Comparison of ENCODE assay signal across 12 cellular contexts in the genomic region with DNA sequence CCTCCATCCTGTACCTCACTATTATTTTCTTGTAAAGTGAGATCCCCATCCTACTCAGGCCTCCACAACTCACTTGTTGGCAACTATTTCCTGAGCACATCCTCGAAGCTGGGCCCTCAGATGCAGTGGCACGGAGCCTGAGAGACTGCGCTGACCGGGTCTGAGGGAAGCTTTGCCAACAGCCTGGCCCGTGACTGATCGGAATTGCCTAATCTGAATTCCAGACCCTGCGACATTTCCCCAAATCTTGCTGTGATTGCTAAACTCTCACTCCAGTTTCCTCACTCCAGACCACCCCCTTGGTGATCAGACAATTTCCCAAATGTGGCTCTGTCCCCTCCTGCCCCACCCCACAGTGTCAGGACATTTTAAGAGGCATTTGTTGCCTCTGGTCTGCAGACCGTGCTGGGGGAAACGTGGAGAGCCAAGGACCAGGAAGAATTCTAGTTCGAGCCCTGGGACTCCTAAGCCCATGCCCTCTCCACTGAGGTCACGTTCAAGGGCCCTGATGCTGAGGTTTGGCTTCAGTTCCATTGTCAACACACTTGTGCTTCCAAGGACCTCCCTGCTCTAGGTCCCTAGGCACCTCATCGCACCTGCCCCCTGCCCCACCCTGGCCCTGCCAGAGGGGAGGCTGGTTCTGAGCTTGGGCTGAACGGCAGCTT. TPM values are rescaled to one million over a fixed set of nuclear protein-coding genes. Genes with fewer than 3 reads are reported as not detected.
A peak's percentile ranks its signal among the peaks of the same experiment; 100 is the strongest.
DNase-seq lines count a peak whose midpoint lies in the region; ATAC-seq, FAIRE-seq and TF ChIP-seq lines count a peak whose summit lies in the region.
"Had no signal": no experiment of that assay in that cellular context is flagged by ENCODE, and none has a peak within 500 bp of the region (broad histone marks: within the 10 kb centered on the region; RNA-seq: fewer than 3 reads in every experiment).

No MANE protein-coding gene starts in this region.

- H3K9me3 ChIP-seq in mucosa of descending colon (no peaks in the 10 kb centered on the region), thoracic aorta (no peaks in the 10 kb centered on the region), small intestine (ENCODE audit: control insufficient read depth, low read depth) (no peaks in the 10 kb centered on the region)

- H3K27me3 ChIP-seq in thoracic aorta (replicated peaks; ENCODE audit: insufficient read depth), result no peaks in the 10 kb centered on the region
- no peaks in the 10 kb centered on the region for H3K27me3 ChIP-seq in small intestine (ENCODE audit: control insufficient read depth in 2 of 2, insufficient read depth in 2 of 2, low read length in 2 of 2)

- peaks cover 4% of the 10 kb centered on the region for H3K36me3 Mint-ChIP-seq in effector memory CD8-positive, alpha-beta T cell (ENCODE audit: insufficient read depth)

- DNase-seq in RWPE1 (ENCODE audit: low spot score) (no peak), fibroblast of gingiva (ENCODE audit: low read depth) (peak; percentile 93), mucosa of descending colon (no peak), thoracic aorta (ENCODE audit: low spot score) (peak; percentile 31), small intestine (no peak), GM13976 (ENCODE audit: low spot score) (no peak)
- no peak for DNase-seq in effector memory CD8-positive, alpha-beta T cell
- DNase-seq: activated CD8-positive, alpha-beta memory T cell treated with anti-CD3 and anti-CD28 coated beads, Interleukin-2, amount 50 U/mL, for 48 hours; DMS53; stimulated activated naive CD8-positive, alpha-beta T cell treated with anti-CD3 and anti-CD28 coated beads, Interleukin-15, Interleukin-2, amounts not matched to agents 100 U/mL and 50 U/mL, for 24 hours; T1000 had no signal

- peaks cover 9 to 15% of the 10 kb centered on the region in 2 donors for H3K4me1 Mint-ChIP-seq in effector memory CD8-positive, alpha-beta T cell (ENCODE audit: low read depth in 2 of 2)

- POLR2A ChIA-PET in RWPE1 (lab: Yijun Ruan, JAX; ENCODE audit: low non-redundant PET), result no interaction called here

- peak; percentile 10 for ATAC-seq in mucosa of descending colon
- ATAC-seq in thoracic aorta (ENCODE audit: insufficient number of reproducible peaks, low FRiP score, low read depth), result peak; percentile 64
- no peak for ATAC-seq in effector memory CD8-positive, alpha-beta T cell (replicated peaks)
- ATAC-seq in GM18511 (IDR thresholded peaks at IDR 0.05; ENCODE audit: unreplicated experiment), result no peak
- ATAC-seq: stimulated activated naive CD8-positive, alpha-beta T cell treated with anti-CD3 and anti-CD28 coated beads, Interleukin-15, Interleukin-2, amounts not matched to agents 100 U/mL and 50 U/mL, for 24 hours had no signal

- no peak overlapping the region for H3K4me3 ChIP-seq in mucosa of descending colon
- no peak overlapping the region for H3K4me3 ChIP-seq in thoracic aorta
- H3K4me3 ChIP-seq in small intestine (ENCODE audit: low read depth in 1 of 2, low read length in 2 of 2), result no peak overlapping the region

- no peaks in the 10 kb centered on the region for H3K36me3 ChIP-seq in mucosa of descending colon (ENCODE audit: low read depth)
- H3K36me3 ChIP-seq in thoracic aorta, result no peaks in the 10 kb centered on the region
- no peaks in the 10 kb centered on the region for H3K36me3 ChIP-seq in small intestine (ENCODE audit: control insufficient read depth in 2 of 2, insufficient read depth in 2 of 2, low read length in 2 of 2)

- H3K4me3 Mint-ChIP-seq in effector memory CD8-positive, alpha-beta T cell, result no peak overlapping the region

- 63 to 74% (median 69%) methylated on average over 13 of the region's 13 CpGs for WGBS in small intestine, 3 donors

- TF ChIP-seq CTCF in RWPE1 (conservative IDR thresholded peaks at IDR 0.05; ENCODE audit: low read depth), result no peak
- no peak for TF ChIP-seq CTCF in mucosa of descending colon (IDR thresholded peaks at IDR 0.05)
- no peak for TF ChIP-seq CTCF in thoracic aorta (IDR thresholded peaks at IDR 0.05)
- TF ChIP-seq CTCF in GM13976 (IDR thresholded peaks at IDR 0.05; ENCODE audit: borderline replicate concordance, control extremely low read depth, extremely low read depth, insufficient read depth, missing control alignments), result no peak

- H3K9me3 Mint-ChIP-seq in effector memory CD8-positive, alpha-beta T cell, result no peaks in the 10 kb centered on the region

- H3K27me3 Mint-ChIP-seq in effector memory CD8-positive, alpha-beta T cell, result no peaks in the 10 kb centered on the region

- intact Hi-C loops in mucosa of descending colon (cut with DNase I, micrococcal nuclease), result no loop called here

- CTCF ChIA-PET in RWPE1 (lab: Yijun Ruan, JAX), result interaction anchor here (1.0 kb wide), 1 partner anchor 29 kb away, joined by 3 read pairs; no protein-coding TSS in a partner anchor

- in situ Hi-C loops in GM13976 (cut with MboI; ENCODE audit: low sequenced_read_pairs, unreplicated experiment), result no loop called here

- H3K27ac Mint-ChIP-seq in effector memory CD8-positive, alpha-beta T cell, result no peak overlapping the region

- H3K4me1 ChIP-seq in mucosa of descending colon (ENCODE audit: low read depth) (peaks cover 13% of the 10 kb centered on the region), thoracic aorta (ENCODE audit: control insufficient read depth in 1 of 2, low read depth in 2 of 2) (peaks cover 10 to 27% of the 10 kb centered on the region in 2 donors), small intestine (ENCODE audit: control insufficient read depth in 2 of 2, insufficient read depth in 1 of 2, low read depth in 1 of 2, low read length in 1 of 2) (peaks cover 0 to 3% of the 10 kb centered on the region in 2 donors)

- H3K27ac ChIP-seq in RWPE1, result peak overlapping the region; percentile 79
- peak overlapping the region; percentile 51 to 69 for H3K27ac ChIP-seq in thoracic aorta
- peak overlapping the region in 1 of 2 donors; percentile 63 for H3K27ac ChIP-seq in small intestine (ENCODE audit: low read depth in 1 of 2, low read length in 1 of 2)

- FAIRE-seq in small intestine (lab: Jason Lieb, UNC), result no peak

RNA-seq across cellular contexts. Expression of a gene that starts 22.8 kb away (rescaled TPM):
- total RNA-seq in mucosa of descending colon (1 to 10 TPM; 7.4 to 8.8 (median 7.7) TPM), thoracic aorta (10 to 100 TPM; 15.0 to 18.1 TPM)
- 1 to 10 TPM; 7.6 to 9.5 (median 8.3) TPM for polyA plus RNA-seq in small intestine

Comparison
In these comparisons a context has a peak if more than half of its experiments do, and no peak if none do; other contexts are left out.
1. DNase-seq: peak in fibroblast of gingiva (single experiment) and thoracic aorta (single experiment); none in RWPE1 (single experiment), mucosa of descending colon (0 of 3), small intestine (single experiment), effector memory CD8-positive, alpha-beta T cell (0 of 3) and GM13976 (single experiment).
2. ATAC-seq: peak in mucosa of descending colon (single experiment) and thoracic aorta (single experiment); none in effector memory CD8-positive, alpha-beta T cell (single experiment) and GM18511 (single experiment).